In genomic region chr4:182432819-182433218, GRCh38 we compare ENCODE assay signal across 7 cellular contexts.
"Had no signal": no experiment of that assay in that cellular context is flagged by ENCODE, and none has a peak within 500 bp of the region (broad histone marks: within the 10 kb centered on the region; RNA-seq: fewer than 3 reads in every experiment).

No MANE protein-coding gene starts in this region.

- ATAC-seq: HepG2, K562 had no signal

- H3K4me3 ChIP-seq: K562 had no signal

- DNase-seq: IMR-90, KBM-7, KG1 had no signal

- H3K27ac ChIP-seq: HL-60, KMS-11 had no signal
